Comparison of ENCODE assay signal across 11 cellular contexts in the genomic region with DNA sequence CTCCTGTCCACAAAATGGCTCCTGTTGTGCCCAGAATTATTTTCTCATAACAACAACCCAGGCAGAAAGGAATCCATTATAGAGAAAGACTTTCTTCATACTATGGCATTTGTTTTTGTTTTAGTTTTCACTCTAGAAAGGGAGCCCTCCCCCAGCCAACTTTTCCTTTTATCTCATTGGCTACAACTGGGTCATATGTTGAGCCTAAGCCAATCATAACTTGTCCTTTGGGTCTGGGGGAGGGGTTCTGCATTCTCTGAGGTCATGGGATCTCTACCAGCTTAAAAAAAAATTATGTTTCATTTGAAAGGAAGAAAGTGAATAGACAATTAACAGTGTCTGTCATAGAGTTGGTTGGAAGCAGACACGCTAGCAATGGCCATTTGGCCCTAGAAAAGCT.
"Had no signal": no experiment of that assay in that cellular context is flagged by ENCODE, and none has a peak within 500 bp of the region (broad histone marks: within the 10 kb centered on the region; RNA-seq: fewer than 3 reads in every experiment).

No MANE protein-coding gene starts in this region.

- H3K4me3 ChIP-seq: GM23248, GM23338, HAP-1 had no signal

- FAIRE-seq: H1, H54 had no signal

- H3K36me3 ChIP-seq: HAP-1 had no signal

- DNase-seq: GM23248, GOT3, H7, H9, HCEC 1CT, HFFc6 had no signal

- H3K9ac ChIP-seq: GM23248 had no signal

- H3K9me3 ChIP-seq: HAP-1 had no signal

- H3K4me2 ChIP-seq: GM23338 had no signal

- ATAC-seq: GM23338, HCT116 had no signal

- H3K27ac ChIP-seq: GM23248 had no signal

- H2AFZ ChIP-seq: GM23248, GM23338 had no signal
